In the genomic region with DNA sequence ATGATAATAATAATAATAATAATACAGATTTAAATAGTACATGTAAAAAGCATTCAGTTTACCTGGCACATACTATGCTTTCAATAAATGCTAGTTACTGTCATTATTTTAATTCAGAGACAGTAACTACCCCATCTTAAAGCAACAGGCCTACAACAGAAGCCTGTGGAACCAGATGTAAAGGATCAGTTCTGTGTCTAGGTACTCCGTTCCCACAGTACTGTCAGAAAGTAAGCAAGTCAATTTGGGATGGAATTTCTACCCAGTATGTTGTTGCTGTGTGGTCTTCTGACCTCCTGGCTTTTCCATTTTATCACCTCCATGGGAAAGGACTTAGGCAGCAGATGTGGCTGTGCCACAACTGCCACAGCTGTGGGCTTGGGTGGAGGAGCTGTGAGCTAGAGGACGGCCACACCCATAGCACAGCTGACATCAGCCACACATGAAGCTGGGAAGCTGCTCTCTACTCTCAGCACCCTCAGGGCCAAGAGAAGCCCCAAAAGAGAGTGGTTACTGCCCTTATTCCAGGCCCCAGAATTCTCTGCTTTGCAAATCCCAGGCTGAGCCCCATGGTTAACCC, we compare ENCODE assay signal across 16 cellular contexts.
DNase-seq lines count a peak whose midpoint lies in the region; ATAC-seq and TF ChIP-seq lines count a peak whose summit lies in the region.
"Had no signal": no experiment of that assay in that cellular context is flagged by ENCODE, and none has a peak within 500 bp of the region (broad histone marks: within the 10 kb centered on the region; RNA-seq: fewer than 3 reads in every experiment).

No MANE protein-coding gene starts in this region.

- no peaks in the 10 kb centered on the region for H3K9me3 Mint-ChIP-seq in activated CD4-positive, alpha-beta T cell treated with anti-CD3 and anti-CD28 coated beads, Interleukin-2, amount 10 ng/mL, durations not matched to agents 24 days and 14 days
- no peaks in the 10 kb centered on the region for H3K9me3 Mint-ChIP-seq in activated CD4-positive, alpha-beta T cell treated with anti-CD3 and anti-CD28 coated beads, Interleukin-2, amount 10 ng/mL, durations not matched to agents 7 days and 5 days

- intact Hi-C loops in activated CD4-positive, alpha-beta T cell treated with anti-CD3 and anti-CD28 coated beads, Interleukin-2, amount 10 ng/mL, durations not matched to agents 24 days and 14 days (cut with micrococcal nuclease) = no loop called here
- intact Hi-C loops in tibial artery (cut with DNase I; ENCODE audit: low total_unique reads) = loop anchor here (5.0 kb wide), 1 partner anchor 195 kb away; no protein-coding TSS in a partner anchor

- H3K9me3 ChIP-seq in esophagus (ENCODE audit: control insufficient read depth in 2 of 2, insufficient read depth in 1 of 2, low read depth in 1 of 2, low read length in 1 of 2) = no peaks in the 10 kb centered on the region
- H3K9me3 ChIP-seq in mucosa of rectum (ENCODE audit: control insufficient read depth in 2 of 2, low read length in 2 of 2) = no peaks in the 10 kb centered on the region
- H3K9me3 ChIP-seq in tibial artery = no peaks in the 10 kb centered on the region

- TF ChIP-seq CTCF in tibial artery (IDR thresholded peaks at IDR 0.05) = no peak

- no peak overlapping the region for H3K4me3 ChIP-seq in esophagus (ENCODE audit: low read depth in 1 of 2, low read length in 2 of 2)
- H3K4me3 ChIP-seq in mucosa of rectum (ENCODE audit: low read length in 2 of 2) = no peak overlapping the region
- no peak overlapping the region for H3K4me3 ChIP-seq in tibial artery

- 71 to 85% methylated on average over 2 of the region's 2 CpGs for WGBS in esophagus, 2 donors

- CTCF ChIA-PET in activated CD4-positive, alpha-beta T cell treated with anti-CD3 and anti-CD28 coated beads, Interleukin-2, amount 10 ng/mL, durations not matched to agents 7 days and 5 days (lab: Charles Lee) = no interaction called here

- H3K27me3 ChIP-seq in esophagus (ENCODE audit: control insufficient read depth in 1 of 2, insufficient read depth in 2 of 2, low read length in 2 of 2) (no peaks in the 10 kb centered on the region), mucosa of rectum (ENCODE audit: control insufficient read depth in 2 of 2, insufficient read depth in 2 of 2, low read length in 2 of 2) (no peaks in the 10 kb centered on the region), tibial artery (no peaks in the 10 kb centered on the region)

- ATAC-seq in HG02642 (IDR thresholded peaks at IDR 0.05; ENCODE audit: poor library complexity, unreplicated experiment) (no peak), GM21576 (IDR thresholded peaks at IDR 0.05; ENCODE audit: unreplicated experiment) (no peak)

- H3K9ac ChIP-seq in mucosa of rectum (ENCODE audit: low read depth in 1 of 2, low read length in 2 of 2) = no peak overlapping the region

- H3K36me3 ChIP-seq in esophagus (ENCODE audit: control insufficient read depth in 2 of 2, insufficient read depth in 2 of 2, low read length in 1 of 2) (peaks cover 0 to 3% of the 10 kb centered on the region in 2 donors), mucosa of rectum (ENCODE audit: control insufficient read depth in 2 of 2, insufficient read depth in 2 of 2, low read length in 2 of 2) (peaks cover 7% of the 10 kb centered on the region in 2 donors), tibial artery (peaks cover 74 to 89% (median 86%) of the 10 kb centered on the region in 3 donors)

- H3K4me1 ChIP-seq in esophagus (ENCODE audit: control insufficient read depth in 2 of 2, insufficient read depth in 2 of 2, low read length in 1 of 2) = no peaks in the 10 kb centered on the region
- H3K4me1 ChIP-seq in mucosa of rectum (ENCODE audit: control insufficient read depth in 2 of 2, insufficient read depth in 2 of 2, low read length in 2 of 2) = no peaks in the 10 kb centered on the region
- H3K4me1 ChIP-seq in tibial artery = peaks cover 0 to 65% (median 12%) of the 10 kb centered on the region in 4 donors

- H3K4me1 Mint-ChIP-seq in activated CD4-positive, alpha-beta T cell treated with anti-CD3 and anti-CD28 coated beads, Interleukin-2, amount 10 ng/mL, durations not matched to agents 24 days and 14 days = no peaks in the 10 kb centered on the region
- H3K4me1 Mint-ChIP-seq in activated CD4-positive, alpha-beta T cell treated with anti-CD3 and anti-CD28 coated beads, Interleukin-2, amount 10 ng/mL, durations not matched to agents 7 days and 5 days = peaks cover 5% of the 10 kb centered on the region

- POLR2A ChIA-PET in activated CD4-positive, alpha-beta T cell treated with anti-CD3 and anti-CD28 coated beads, Interleukin-2, amount 10 ng/mL, durations not matched to agents 7 days and 5 days (lab: Charles Lee) = no interaction called here

- peak; percentile 62 for DNase-seq in activated CD4-positive, alpha-beta T cell treated with anti-CD3 and anti-CD28 coated beads, Interleukin-2, amount 10 ng/mL, durations not matched to agents 24 days and 14 days
- no peak for DNase-seq in activated CD4-positive, alpha-beta T cell treated with anti-CD3 and anti-CD28 coated beads, Interleukin-2, amount 10 ng/mL, durations not matched to agents 7 days and 5 days
- no peak for DNase-seq in tibial artery
- no peak for DNase-seq in cerebellar nuclear complex (lab: John Stamatoyannopoulos, UW)
- DNase-seq: 8988T; DMS 273 treated with DMSO at 0.1 percent for 48 hours; islet precursor cell; NCI-H1092; NCI-H446 treated with DMSO at 0.1 percent for 48 hours; stimulated activated CD4-positive, alpha-beta T cell treated with anti-CD3 and anti-CD28 coated beads, Interleukin-4, amount 100 ng/mL, for 24 hours had no signal

- peaks cover 4% of the 10 kb centered on the region for H3K36me3 Mint-ChIP-seq in activated CD4-positive, alpha-beta T cell treated with anti-CD3 and anti-CD28 coated beads, Interleukin-2, amount 10 ng/mL, durations not matched to agents 24 days and 14 days (ENCODE audit: low read depth)
- no peaks in the 10 kb centered on the region for H3K36me3 Mint-ChIP-seq in activated CD4-positive, alpha-beta T cell treated with anti-CD3 and anti-CD28 coated beads, Interleukin-2, amount 10 ng/mL, durations not matched to agents 7 days and 5 days (ENCODE audit: low read depth)

- no peak overlapping the region for H3K4me3 Mint-ChIP-seq in activated CD4-positive, alpha-beta T cell treated with anti-CD3 and anti-CD28 coated beads, Interleukin-2, amount 10 ng/mL, durations not matched to agents 24 days and 14 days
- H3K4me3 Mint-ChIP-seq in activated CD4-positive, alpha-beta T cell treated with anti-CD3 and anti-CD28 coated beads, Interleukin-2, amount 10 ng/mL, durations not matched to agents 7 days and 5 days = no peak overlapping the region

- H3K27ac ChIP-seq in esophagus (ENCODE audit: low read depth in 2 of 2, low read length in 1 of 2) (peak overlapping the region; percentile 1 to 49), mucosa of rectum (ENCODE audit: low read depth in 2 of 2, low read length in 2 of 2) (peak overlapping the region; percentile 9 to 38), tibial artery (peak overlapping the region; percentile 46 to 64)
- H3K27ac ChIP-seq: epithelial cell of prostate, HL-60 had no signal

- H3K27ac Mint-ChIP-seq in activated CD4-positive, alpha-beta T cell treated with anti-CD3 and anti-CD28 coated beads, Interleukin-2, amount 10 ng/mL, durations not matched to agents 24 days and 14 days = no peak overlapping the region
- H3K27ac Mint-ChIP-seq in activated CD4-positive, alpha-beta T cell treated with anti-CD3 and anti-CD28 coated beads, Interleukin-2, amount 10 ng/mL, durations not matched to agents 7 days and 5 days = no peak overlapping the region

- H3K27me3 Mint-ChIP-seq in activated CD4-positive, alpha-beta T cell treated with anti-CD3 and anti-CD28 coated beads, Interleukin-2, amount 10 ng/mL, durations not matched to agents 24 days and 14 days = no peaks in the 10 kb centered on the region
- no peaks in the 10 kb centered on the region for H3K27me3 Mint-ChIP-seq in activated CD4-positive, alpha-beta T cell treated with anti-CD3 and anti-CD28 coated beads, Interleukin-2, amount 10 ng/mL, durations not matched to agents 7 days and 5 days
